In the genomic region with DNA sequence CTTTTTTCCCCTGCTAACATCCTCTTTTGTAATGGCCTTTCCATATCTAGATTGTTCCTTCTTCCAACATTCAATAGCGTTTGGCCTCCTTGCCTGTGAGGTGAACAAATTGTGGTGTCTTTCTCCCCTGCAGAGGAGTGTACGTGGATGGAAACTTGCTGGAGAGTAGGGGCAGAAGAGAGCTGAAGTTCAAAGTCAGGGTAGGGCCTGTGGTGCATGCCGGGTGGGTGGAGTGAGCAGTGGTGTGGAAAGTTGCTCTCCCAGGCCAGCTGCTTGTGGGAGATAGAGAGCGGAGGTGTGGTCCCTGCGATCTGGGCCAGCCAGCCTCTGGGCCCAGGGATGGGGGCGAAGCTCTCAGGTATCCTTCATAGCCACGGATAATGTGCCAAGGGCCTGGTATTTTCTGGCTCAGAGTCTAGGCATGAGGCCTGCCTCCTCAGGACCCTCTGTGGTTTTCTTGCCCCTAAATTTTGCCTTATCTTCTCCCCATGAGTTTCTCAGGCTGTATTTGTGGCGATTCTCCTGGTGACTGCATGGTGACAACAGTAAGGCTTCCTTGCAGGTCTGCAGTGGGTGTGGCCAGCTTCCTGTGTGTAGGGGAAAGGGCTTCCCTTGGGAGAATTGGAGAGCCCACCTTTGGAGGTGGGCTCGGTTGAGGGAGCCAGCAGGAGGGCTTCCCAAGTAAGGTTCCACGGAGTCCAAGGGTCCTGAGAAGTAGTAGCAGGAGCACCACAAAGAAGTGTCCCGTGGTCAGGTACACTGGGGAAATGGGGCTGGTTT, we compare ENCODE assay signal across 9 cellular contexts. TPM values are rescaled to one million over a fixed set of nuclear protein-coding genes. Genes with fewer than 3 reads are reported as not detected.
DNase-seq lines count a peak whose midpoint lies in the region; ATAC-seq and TF ChIP-seq lines count a peak whose summit lies in the region.
"Had no signal": no experiment of that assay in that cellular context is flagged by ENCODE, and none has a peak within 500 bp of the region (broad histone marks: within the 10 kb centered on the region; RNA-seq: fewer than 3 reads in every experiment).

No MANE protein-coding gene starts in this region.

- H3K4me1 ChIP-seq in fibroblast of lung (ENCODE audit: control insufficient read depth, extremely low read depth, insufficient read depth, low read length) (peaks cover 14% of the 10 kb centered on the region), thyroid gland (peaks cover 0 to 8% of the 10 kb centered on the region in 2 donors)

- H3K4me3 ChIP-seq in fibroblast of lung (replicated peaks in 1 of 4; ENCODE audit: control extremely low read depth in 1 of 4, insufficient read depth in 1 of 4, low read depth in 3 of 4, low read length in 4 of 4) (no peak overlapping the region), thyroid gland (replicated peaks in 1 of 3) (no peak overlapping the region)

- DNase-seq in CD1c-positive myeloid dendritic cell (ENCODE audit: extremely low spot score) (peak; percentile 23), T-helper 17 cell (peak in 1 of 3 donors; percentile 27), fibroblast of lung (ENCODE audit: low read depth in 2 of 2) (no peak), thyroid gland (no peak), HK-2 (ENCODE audit: unreplicated experiment) (no peak)
- DNase-seq in activated CD4-positive, CD25-positive, alpha-beta regulatory T cell (lab: John Stamatoyannopoulos, UW), result no peak
- DNase-seq: left cardiac atrium had no signal

- H3K9me3 ChIP-seq in T-helper 17 cell (ENCODE audit: control insufficient read depth, low read length, poor library complexity, severe bottlenecking), result peaks cover under 1% of the 10 kb centered on the region
- no peaks in the 10 kb centered on the region for H3K9me3 ChIP-seq in fibroblast of lung (ENCODE audit: control insufficient read depth, insufficient read depth, low read depth, low read length)
- H3K9me3 ChIP-seq in thyroid gland, result no peaks in the 10 kb centered on the region

- TF ChIP-seq CTCF in fibroblast of lung (conservative IDR thresholded peaks at IDR 0.05 in 1 of 2, IDR thresholded peaks at IDR 0.05 in 1 of 2; ENCODE audit: low read depth in 1 of 2, low read length in 2 of 2), result no peak
- no peak for TF ChIP-seq CTCF in thyroid gland (IDR thresholded peaks at IDR 0.05)

- H4K20me1 ChIP-seq in fibroblast of lung (ENCODE audit: control insufficient read depth, extremely low read depth, insufficient read depth, low read length), result no peaks in the 10 kb centered on the region

- H3K27me3 Mint-ChIP-seq in T-helper 17 cell, result no peaks in the 10 kb centered on the region

- peaks cover 80% of the 10 kb centered on the region for H3K4me1 Mint-ChIP-seq in T-helper 17 cell

- H3K4me3 Mint-ChIP-seq in T-helper 17 cell, result peak overlapping the region; percentile 95

- ATAC-seq in GM21717 (IDR thresholded peaks at IDR 0.05; ENCODE audit: unreplicated experiment) (peak; percentile 53), T-helper 17 cell (peak; percentile 3), HG03571 (IDR thresholded peaks at IDR 0.05; ENCODE audit: unreplicated experiment) (no peak)

- H3K27ac ChIP-seq in fibroblast of lung (ENCODE audit: insufficient read depth, low read length) (peak overlapping the region; percentile 63), thyroid gland (peak overlapping the region in 2 of 3 donors; percentile 36 to 66)

- H3K79me2 ChIP-seq in fibroblast of lung (ENCODE audit: control insufficient read depth, insufficient read depth, low read length), result peaks cover 10% of the 10 kb centered on the region

- intact Hi-C loops in thyroid gland (cut with DNase I), result no loop called here

- peak overlapping the region; percentile 94 for H3K27ac Mint-ChIP-seq in T-helper 17 cell

- H3K27me3 ChIP-seq in fibroblast of lung (ENCODE audit: control insufficient read depth, insufficient read depth, low read length) (no peaks in the 10 kb centered on the region), thyroid gland (no peaks in the 10 kb centered on the region)

- H3K36me3 ChIP-seq in fibroblast of lung (ENCODE audit: control insufficient read depth, insufficient read depth, low read length) (peaks cover 11% of the 10 kb centered on the region), thyroid gland (no peaks in the 10 kb centered on the region)

- TF ChIP-seq POLR2A in thyroid gland (IDR thresholded peaks at IDR 0.05), result no peak

- H3K36me3 Mint-ChIP-seq in T-helper 17 cell (ENCODE audit: low read depth), result peaks cover 19% of the 10 kb centered on the region

- no peak overlapping the region for H3K4me2 ChIP-seq in fibroblast of lung (ENCODE audit: extremely low read depth, insufficient read depth, low read length)

- 59 to 60% methylated on average over 10 to 11 of the region's 11 CpGs for WGBS in thyroid gland, 2 donors

- no peak overlapping the region for H2AFZ ChIP-seq in fibroblast of lung (ENCODE audit: low read length)

- H3K9ac ChIP-seq in fibroblast of lung (ENCODE audit: insufficient read depth, low read length), result no peak overlapping the region

RNA-seq across cellular contexts. Expression of a gene that starts 6.7 kb away (rescaled TPM):
- 100 to 1,000 TPM; 283 to 548 TPM for total RNA-seq in T-helper 17 cell
- total RNA-seq in fibroblast of lung, result 51.1 and 148 TPM in 2 replicates
- polyA plus RNA-seq in fibroblast of lung, result 65.9 and 122 TPM in 2 replicates
- polyA plus RNA-seq in fibroblast of lung (2012), result 51.6 and 113 TPM in 2 replicates
- polyA minus RNA-seq in fibroblast of lung (ENCODE audit: low replicate concordance), result 6.3 and 9.7 TPM in 2 replicates
- total RNA-seq in thyroid gland, result 100 to 1,000 TPM in 3 of 4 donors, 10 to 100 TPM in 1; 84.8 to 162 (median 127) TPM
